In the genomic region with DNA sequence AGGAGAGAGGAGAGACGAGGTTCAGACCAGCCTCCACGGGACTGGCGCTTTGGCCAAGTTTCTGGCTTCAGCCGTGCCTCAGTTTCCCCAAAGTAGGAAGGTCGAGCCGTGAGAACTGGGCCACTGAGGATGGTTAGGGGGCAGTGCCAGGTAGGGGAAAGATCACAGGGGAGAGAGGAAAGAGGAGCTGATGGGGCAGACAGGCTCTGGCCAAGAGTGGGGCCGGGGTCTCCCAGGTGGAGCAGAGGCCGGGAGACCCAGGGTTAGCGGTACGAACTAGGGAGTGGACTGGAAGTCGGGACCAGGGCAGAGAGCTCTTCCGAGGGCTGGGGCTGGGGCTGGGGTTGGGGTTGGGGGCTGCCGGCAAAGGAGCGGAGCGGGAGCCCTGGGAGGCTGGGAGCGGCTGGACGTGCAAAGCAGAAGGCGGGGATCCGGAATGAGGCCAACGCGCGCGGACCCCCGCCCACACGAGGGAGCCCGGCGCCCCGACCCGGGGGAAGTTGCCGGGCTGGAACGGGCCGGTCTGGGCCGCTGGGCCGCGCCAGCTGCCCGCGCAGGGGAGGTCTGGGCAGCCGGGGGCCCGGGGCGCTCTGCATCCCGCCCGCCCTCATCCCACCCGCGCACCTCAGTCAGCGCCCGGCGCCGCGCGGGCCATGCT, we compare ENCODE assay signal across 8 cellular contexts. TPM values are rescaled to one million over a fixed set of nuclear protein-coding genes. Genes with fewer than 3 reads are reported as not detected.
A peak's percentile ranks its signal among the peaks of the same experiment; 100 is the strongest.
DNase-seq lines count a peak whose midpoint lies in the region; ATAC-seq and TF ChIP-seq lines count a peak whose summit lies in the region.

No MANE protein-coding gene starts in this region.

- no peak for TF ChIP-seq CTCF in GM13976 (IDR thresholded peaks at IDR 0.05; ENCODE audit: borderline replicate concordance, control extremely low read depth, extremely low read depth, insufficient read depth, missing control alignments)

- in situ Hi-C loops in GM13976 (cut with MboI; ENCODE audit: low sequenced_read_pairs, unreplicated experiment), result no loop called here

- H3K27me3 ChIP-seq in MG63 (no peaks in the 10 kb centered on the region), muscle layer of duodenum (ENCODE audit: low read depth, low read length) (no peaks in the 10 kb centered on the region)

- H3K36me3 ChIP-seq in MG63, result no peaks in the 10 kb centered on the region; the same call in 1 of the 2 replicates
- peaks cover 0 to 4% of the 10 kb centered on the region in 2 donors for H3K36me3 ChIP-seq in muscle layer of duodenum (ENCODE audit: control insufficient read depth in 1 of 2, insufficient read depth in 2 of 2, low read length in 2 of 2)

- peak overlapping the region; percentile 54 for H3K4me3 ChIP-seq in MG63
- H3K4me3 ChIP-seq in muscle layer of duodenum (ENCODE audit: low read depth in 1 of 2, low read length in 2 of 2), result peak overlapping the region; percentile 83 to 84

- peaks cover 14 to 34% of the 10 kb centered on the region in 2 donors for H3K4me1 ChIP-seq in muscle layer of duodenum (ENCODE audit: control insufficient read depth in 1 of 2, insufficient read depth in 2 of 2, low read length in 2 of 2)

- ATAC-seq in GM19328 (IDR thresholded peaks at IDR 0.05; ENCODE audit: unreplicated experiment) (peak; percentile 21), HG03175 (IDR thresholded peaks at IDR 0.05; ENCODE audit: unreplicated experiment) (no peak)

- DNase-seq in MG63 (no peak), dermis blood vessel endothelial cell (peak; percentile 44), NCI-H1092 (lab: John Stamatoyannopoulos, UW) (no peak), GM13976 (ENCODE audit: low spot score) (no peak), NCI-H526 treated with DMSO at 0.1 percent for 48 hours (lab: John Stamatoyannopoulos, UW) (no peak)

- peak overlapping the region; percentile 60 for H3K27ac ChIP-seq in muscle layer of duodenum (ENCODE audit: low read length)

- H3K9me3 ChIP-seq in MG63 (no peaks in the 10 kb centered on the region), muscle layer of duodenum (ENCODE audit: control insufficient read depth in 1 of 2, low read length in 2 of 2) (no peaks in the 10 kb centered on the region)

RNA-seq across cellular contexts. Expression of gene ST3GAL2, which starts 0.4 kb away (rescaled TPM):
- total RNA-seq in MG63 (2014; rRNA removed; shearing (Covaris generic); ENCODE audit: low replicate concordance), result 8.9 and 9.2 TPM in 2 replicates
- total RNA-seq in dermis blood vessel endothelial cell, result 52.4 and 61.2 TPM in 2 replicates

RNA-seq across cellular contexts. Expression of gene FCSK, which starts 15.9 kb away (rescaled TPM):
- total RNA-seq in MG63 (2014; rRNA removed; shearing (Covaris generic); ENCODE audit: low replicate concordance), result 1.0 and 6.3 TPM in 2 replicates
- 11.2 and 19.9 TPM in 2 replicates for total RNA-seq in dermis blood vessel endothelial cell
